Comparison of ENCODE assay signal across 8 cellular contexts in genomic region chr2:45610281-45611019, GRCh38. TPM values are rescaled to one million over a fixed set of nuclear protein-coding genes. Genes with fewer than 3 reads are reported as not detected.
DNase-seq lines count a peak whose midpoint lies in the region; ATAC-seq and TF ChIP-seq lines count a peak whose summit lies in the region.

No MANE protein-coding gene starts in this region.

- peak; percentile 48 for TF ChIP-seq CTCF in fibroblast of the aortic adventitia (IDR thresholded peaks at IDR 0.05; ENCODE audit: insufficient read depth, low read length)

- H3K36me3 Mint-ChIP-seq in activated T-helper 1 cell treated with anti-CD3 and anti-CD28 coated beads, Interleukin-12 subunit alpha, Interleukin-12 subunit beta, Interleukin-2, Interleukin-4 antibody, amounts not matched to agents 30 ng/mL and 10 ng/mL and 1 ng/mL, durations not matched to agents 14 hours and 24 hours and 36 hours (ENCODE audit: low read depth) = peaks cover 4% of the 10 kb centered on the region
- no peaks in the 10 kb centered on the region for H3K36me3 Mint-ChIP-seq in natural killer cell treated with Interleukin-12 subunit alpha and Interleukin-12 subunit beta and Interleukin-15 and Interleukin-18, amount 100 ng/mL, for 72 hours

- peak; percentile 60 for DNase-seq in DMS153 (lab: John Stamatoyannopoulos, UW)
- DNase-seq in HuH-7.5 (ENCODE audit: low spot score) = peak; percentile 25
- DNase-seq in activated T-helper 1 cell treated with anti-CD3 and anti-CD28 coated beads, Interleukin-12 subunit alpha, Interleukin-12 subunit beta, Interleukin-2, Interleukin-4 antibody, amounts not matched to agents 30 ng/mL and 10 ng/mL and 1 ng/mL, durations not matched to agents 14 hours and 24 hours and 36 hours (ENCODE audit: low spot score) = peak; percentile 32
- peak; percentile 72 for DNase-seq in fibroblast of the aortic adventitia (ENCODE audit: low read depth)
- DNase-seq in natural killer cell treated with Interleukin-12 subunit alpha and Interleukin-12 subunit beta and Interleukin-15 and Interleukin-18, amount 100 ng/mL, for 72 hours (ENCODE audit: low spot score) = peak; percentile 66
- peak in 42 of 49 donors; percentile 6 to 79 (median 41) for DNase-seq in substantia nigra (lab: John Stamatoyannopoulos, UW)

- peak overlapping the region; percentile 86 for H3K4me3 ChIP-seq in fibroblast of the aortic adventitia (ENCODE audit: low read depth, low read length)

- no peaks in the 10 kb centered on the region for H3K27me3 Mint-ChIP-seq in activated T-helper 1 cell treated with anti-CD3 and anti-CD28 coated beads, Interleukin-12 subunit alpha, Interleukin-12 subunit beta, Interleukin-2, Interleukin-4 antibody, amounts not matched to agents 30 ng/mL and 10 ng/mL and 1 ng/mL, durations not matched to agents 14 hours and 24 hours and 36 hours (ENCODE audit: insufficient read depth)
- no peaks in the 10 kb centered on the region for H3K27me3 Mint-ChIP-seq in natural killer cell treated with Interleukin-12 subunit alpha and Interleukin-12 subunit beta and Interleukin-15 and Interleukin-18, amount 100 ng/mL, for 72 hours

- no peaks in the 10 kb centered on the region for H3K9me3 Mint-ChIP-seq in activated T-helper 1 cell treated with anti-CD3 and anti-CD28 coated beads, Interleukin-12 subunit alpha, Interleukin-12 subunit beta, Interleukin-2, Interleukin-4 antibody, amounts not matched to agents 30 ng/mL and 10 ng/mL and 1 ng/mL, durations not matched to agents 14 hours and 24 hours and 36 hours
- H3K9me3 Mint-ChIP-seq in natural killer cell treated with Interleukin-12 subunit alpha and Interleukin-12 subunit beta and Interleukin-15 and Interleukin-18, amount 100 ng/mL, for 72 hours = no peaks in the 10 kb centered on the region

- intact Hi-C loops in activated T-helper 1 cell treated with anti-CD3 and anti-CD28 coated beads, Interleukin-12 subunit alpha, Interleukin-12 subunit beta, Interleukin-2, Interleukin-4 antibody, amounts not matched to agents 30 ng/mL and 10 ng/mL and 1 ng/mL, durations not matched to agents 14 hours and 24 hours and 36 hours (cut with micrococcal nuclease) = loop anchor here (1.0 to 5.0 kb wide), 4 partner anchors 26 to 1443 kb away; partner anchors contain the start of genes PPM1B and PRKCE

- ATAC-seq in GM21619 (IDR thresholded peaks at IDR 0.05; ENCODE audit: unreplicated experiment) = peak; percentile 45
- peak; percentile 73 to 76 for ATAC-seq in natural killer cell treated with Interleukin-12 subunit alpha and Interleukin-12 subunit beta and Interleukin-15 and Interleukin-18, amount 100 ng/mL, for 72 hours

- H3K27ac ChIP-seq in substantia nigra (ENCODE audit: low read depth, low read length, poor library complexity, severe bottlenecking) = peak overlapping the region; percentile 59

- peak overlapping the region; percentile 96 for H3K4me3 Mint-ChIP-seq in activated T-helper 1 cell treated with anti-CD3 and anti-CD28 coated beads, Interleukin-12 subunit alpha, Interleukin-12 subunit beta, Interleukin-2, Interleukin-4 antibody, amounts not matched to agents 30 ng/mL and 10 ng/mL and 1 ng/mL, durations not matched to agents 14 hours and 24 hours and 36 hours
- H3K4me3 Mint-ChIP-seq in natural killer cell treated with Interleukin-12 subunit alpha and Interleukin-12 subunit beta and Interleukin-15 and Interleukin-18, amount 100 ng/mL, for 72 hours = peak overlapping the region; percentile 94

- H3K4me1 Mint-ChIP-seq in activated T-helper 1 cell treated with anti-CD3 and anti-CD28 coated beads, Interleukin-12 subunit alpha, Interleukin-12 subunit beta, Interleukin-2, Interleukin-4 antibody, amounts not matched to agents 30 ng/mL and 10 ng/mL and 1 ng/mL, durations not matched to agents 14 hours and 24 hours and 36 hours (ENCODE audit: low read depth) = peaks cover 27% of the 10 kb centered on the region
- H3K4me1 Mint-ChIP-seq in natural killer cell treated with Interleukin-12 subunit alpha and Interleukin-12 subunit beta and Interleukin-15 and Interleukin-18, amount 100 ng/mL, for 72 hours (ENCODE audit: low read depth in 2 of 2) = peaks cover 12 to 19% of the 10 kb centered on the region in 2 donors

- H3K27ac Mint-ChIP-seq in activated T-helper 1 cell treated with anti-CD3 and anti-CD28 coated beads, Interleukin-12 subunit alpha, Interleukin-12 subunit beta, Interleukin-2, Interleukin-4 antibody, amounts not matched to agents 30 ng/mL and 10 ng/mL and 1 ng/mL, durations not matched to agents 14 hours and 24 hours and 36 hours = peak overlapping the region; percentile 92
- peak overlapping the region; percentile 94 to 97 for H3K27ac Mint-ChIP-seq in natural killer cell treated with Interleukin-12 subunit alpha and Interleukin-12 subunit beta and Interleukin-15 and Interleukin-18, amount 100 ng/mL, for 72 hours

TF ChIP-seq in PFSK-1, 5 proteins besides CTCF, POLR2A, EP300 and RAD21:
- TF ChIP-seq SIN3A (IDR thresholded peaks at IDR 0.05; ENCODE audit: borderline replicate concordance, insufficient read depth, low read length) (no peak), REST (IDR thresholded peaks at IDR 0.05; ENCODE audit: insufficient read depth in 1 of 2, low read depth in 2 of 2, low read length in 2 of 2) (no peak), POLR2AphosphoS5 (IDR thresholded peaks at IDR 0.05; ENCODE audit: low read depth, low read length) (no peak; the same call in 1 of the 2 replicates), TAF1 (IDR thresholded peaks at IDR 0.05; ENCODE audit: borderline replicate concordance, insufficient read depth, low read length) (peak; percentile 54; the same call in 1 of the 2 replicates), FOXP2 (optimal IDR thresholded peaks at IDR 0.05; ENCODE audit: borderline replicate concordance, extremely low read depth, extremely low read length, insufficient read depth) (no peak)
TF ChIP-seq in PFSK-1: peak in this region for 1.

RNA-seq across cellular contexts. Expression of gene SRBD1, which starts 0.6 kb away (rescaled TPM):
- polyA plus RNA-seq in PFSK-1 (2012; ENCODE audit: insufficient read length, low read depth) = 3.8 TPM
- 15.2 and 18.3 TPM in 2 replicates for total RNA-seq in activated T-helper 1 cell treated with anti-CD3 and anti-CD28 coated beads, Interleukin-12 subunit alpha, Interleukin-12 subunit beta, Interleukin-2, Interleukin-4 antibody, amounts not matched to agents 30 ng/mL and 10 ng/mL and 1 ng/mL, durations not matched to agents 14 hours and 24 hours and 36 hours
- total RNA-seq in fibroblast of the aortic adventitia (ENCODE audit: low replicate concordance) = 15.7 and 22.4 TPM in 2 replicates
- 10 to 100 TPM; 17.6 to 25.4 TPM for total RNA-seq in natural killer cell treated with Interleukin-12 subunit alpha and Interleukin-12 subunit beta and Interleukin-15 and Interleukin-18, amount 100 ng/mL, for 72 hours

RNA-seq across cellular contexts. Expression of gene PRKCE, which starts 41.0 kb away (rescaled TPM):
- polyA plus RNA-seq in PFSK-1 (2012; ENCODE audit: insufficient read length, low read depth) = 21.4 TPM
- 11.7 and 12.7 TPM in 2 replicates for total RNA-seq in activated T-helper 1 cell treated with anti-CD3 and anti-CD28 coated beads, Interleukin-12 subunit alpha, Interleukin-12 subunit beta, Interleukin-2, Interleukin-4 antibody, amounts not matched to agents 30 ng/mL and 10 ng/mL and 1 ng/mL, durations not matched to agents 14 hours and 24 hours and 36 hours
- total RNA-seq in fibroblast of the aortic adventitia (ENCODE audit: low replicate concordance) = 12.5 and 17.9 TPM in 2 replicates
- 10 to 100 TPM in 1 of 2 donors, 1 to 10 TPM in 1; 6.3 to 30.1 TPM for total RNA-seq in natural killer cell treated with Interleukin-12 subunit alpha and Interleukin-12 subunit beta and Interleukin-15 and Interleukin-18, amount 100 ng/mL, for 72 hours

Comparison
In these comparisons a context has a peak if more than half of its experiments do, and no peak if none do; other contexts are left out.
1. Peak in every context shown above with its lines: DNase-seq, ATAC-seq, H3K4me3 ChIP-seq and H3K27ac ChIP-seq.